Comparison of ENCODE assay signal across 11 cellular contexts in genomic region chr3:24591661-24592555, GRCh38.
A peak's percentile ranks its signal among the peaks of the same experiment; 100 is the strongest.
DNase-seq lines count a peak whose midpoint lies in the region; ATAC-seq and TF ChIP-seq lines count a peak whose summit lies in the region.
"Had no signal": no experiment of that assay in that cellular context is flagged by ENCODE, and none has a peak within 500 bp of the region (broad histone marks: within the 10 kb centered on the region; RNA-seq: fewer than 3 reads in every experiment).

No MANE protein-coding gene starts in this region.

- CTCF ChIA-PET in PC-3 (lab: Charles Lee): interaction anchor here (0.5 to 0.6 kb wide), 2 partner anchors 71 to 916 kb away, joined by 3 to 4 read pairs; no protein-coding TSS in a partner anchor

- in situ Hi-C loops in GM23248 (cut with MboI): no loop called here

- H3K9me3 ChIP-seq in GM23248 (ENCODE audit: low read depth): no peaks in the 10 kb centered on the region
- no peaks in the 10 kb centered on the region for H3K9me3 ChIP-seq in PC-3 (ENCODE audit: low read length)
- H3K9me3 ChIP-seq in fibroblast of lung (ENCODE audit: control insufficient read depth, insufficient read depth, low read depth, low read length): no peaks in the 10 kb centered on the region
- no peaks in the 10 kb centered on the region for H3K9me3 ChIP-seq in suprapubic skin
- no peaks in the 10 kb centered on the region for H3K9me3 ChIP-seq in right atrium auricular region

- H3K4me3 Mint-ChIP-seq in GM23338: no peak overlapping the region
- H3K4me3 Mint-ChIP-seq: activated CD4-positive, alpha-beta T cell treated with anti-CD3 and anti-CD28 coated beads, Interleukin-2, amount 10 ng/mL, durations not matched to agents 7 days and 5 days; nephron had no signal

- peaks cover 2% of the 10 kb centered on the region for H3K27me3 Mint-ChIP-seq in GM23338 (ENCODE audit: insufficient read depth, low read depth, poor library complexity)

- no peaks in the 10 kb centered on the region for H4K20me1 ChIP-seq in GM23248 (ENCODE audit: insufficient read depth)
- H4K20me1 ChIP-seq in PC-3 (ENCODE audit: low read length): no peaks in the 10 kb centered on the region
- H4K20me1 ChIP-seq in fibroblast of lung (ENCODE audit: control insufficient read depth, extremely low read depth, insufficient read depth, low read length): no peaks in the 10 kb centered on the region
- no peaks in the 10 kb centered on the region; the same call in 1 of the 2 replicates for H4K20me1 ChIP-seq in GM23338 (replicated peaks; ENCODE audit: insufficient read depth)

- TF ChIP-seq POLR2A in suprapubic skin (IDR thresholded peaks at IDR 0.05): no peak

- TF ChIP-seq EP300 in suprapubic skin (IDR thresholded peaks at IDR 0.05): no peak

- H3K4me2 ChIP-seq in GM23248 (ENCODE audit: unreplicated experiment): peak overlapping the region; percentile 58
- peak overlapping the region; percentile 76 for H3K4me2 ChIP-seq in PC-3 (ENCODE audit: low read length)
- H3K4me2 ChIP-seq in fibroblast of lung (ENCODE audit: extremely low read depth, insufficient read depth, low read length): no peak overlapping the region
- no peak overlapping the region for H3K4me2 ChIP-seq in GM23338

- H3F3A ChIP-seq in GM23248 (ENCODE audit: insufficient read depth): peaks cover 42% of the 10 kb centered on the region
- H3F3A ChIP-seq in PC-3 (ENCODE audit: low read length, unreplicated experiment): peaks cover 4% of the 10 kb centered on the region
- H3F3A ChIP-seq in GM23338 (replicated peaks; ENCODE audit: low read depth): no peaks in the 10 kb centered on the region

- H3K36me3 ChIP-seq in GM23248 (ENCODE audit: low read depth) (no peaks in the 10 kb centered on the region), PC-3 (ENCODE audit: low read depth, low read length) (no peaks in the 10 kb centered on the region), fibroblast of lung (ENCODE audit: control insufficient read depth, insufficient read depth, low read length) (no peaks in the 10 kb centered on the region), suprapubic skin (no peaks in the 10 kb centered on the region), GM23338 (ENCODE audit: insufficient read depth) (no peaks in the 10 kb centered on the region), right atrium auricular region (no peaks in the 10 kb centered on the region)

- H3K9me2 ChIP-seq in GM23248 (ENCODE audit: insufficient read depth) (no peaks in the 10 kb centered on the region), PC-3 (replicated peaks; ENCODE audit: low read length) (no peaks in the 10 kb centered on the region), GM23338 (ENCODE audit: insufficient read depth) (no peaks in the 10 kb centered on the region)

- H2AFZ ChIP-seq in GM23248 (no peak overlapping the region), PC-3 (ENCODE audit: low read length) (no peak overlapping the region), fibroblast of lung (ENCODE audit: low read length) (no peak overlapping the region), GM23338 (no peak overlapping the region)

- no peaks in the 10 kb centered on the region for H3K9me3 Mint-ChIP-seq in GM23338
- H3K9me3 Mint-ChIP-seq: activated CD4-positive, alpha-beta T cell treated with anti-CD3 and anti-CD28 coated beads, Interleukin-2, amount 10 ng/mL, durations not matched to agents 7 days and 5 days; nephron had no signal

- no peak overlapping the region for H3K27ac Mint-ChIP-seq in GM23338
- H3K27ac Mint-ChIP-seq: activated CD4-positive, alpha-beta T cell treated with anti-CD3 and anti-CD28 coated beads, Interleukin-2, amount 10 ng/mL, durations not matched to agents 7 days and 5 days; nephron had no signal

- no peaks in the 10 kb centered on the region for H3K79me2 ChIP-seq in GM23248 (ENCODE audit: insufficient read depth)
- H3K79me2 ChIP-seq in PC-3 (ENCODE audit: low read length): no peaks in the 10 kb centered on the region
- no peaks in the 10 kb centered on the region for H3K79me2 ChIP-seq in fibroblast of lung (ENCODE audit: control insufficient read depth, insufficient read depth, low read length)
- H3K79me2 ChIP-seq in GM23338 (replicated peaks; ENCODE audit: insufficient read depth): no peaks in the 10 kb centered on the region

- WGBS in GM23248 (ENCODE audit: low coverage in 1 of 2, low lambda C conversion rate in 2 of 2, missing lambda C conversion rate in 2 of 2), 2 experiments: 45 to 52% methylated on average over 5 of the region's 5 CpGs
- 66% methylated on average over 5 of the region's 5 CpGs for WGBS in suprapubic skin

- TF ChIP-seq CTCF in PC-3 (conservative IDR thresholded peaks at IDR 0.05; ENCODE audit: low read depth, low read length) (no peak), fibroblast of lung (conservative IDR thresholded peaks at IDR 0.05 in 1 of 2, IDR thresholded peaks at IDR 0.05 in 1 of 2; ENCODE audit: low read depth in 1 of 2, low read length in 2 of 2) (no peak), suprapubic skin (IDR thresholded peaks at IDR 0.05) (no peak), GM23338 (conservative IDR thresholded peaks at IDR 0.05; ENCODE audit: low read depth in 2 of 2) (no peak), right atrium auricular region (IDR thresholded peaks at IDR 0.05) (no peak)

- H3K27me3 ChIP-seq in GM23248 (replicated peaks; ENCODE audit: insufficient read depth) (no peaks in the 10 kb centered on the region), PC-3 (ENCODE audit: low read length) (no peaks in the 10 kb centered on the region), fibroblast of lung (ENCODE audit: control insufficient read depth, insufficient read depth, low read length) (no peaks in the 10 kb centered on the region), suprapubic skin (no peaks in the 10 kb centered on the region), GM23338 (ENCODE audit: insufficient read depth) (no peaks in the 10 kb centered on the region), right atrium auricular region (no peaks in the 10 kb centered on the region)

- H3K4me1 Mint-ChIP-seq in GM23338: peaks cover 4% of the 10 kb centered on the region; the same call in 1 of the 3 replicates
- H3K4me1 Mint-ChIP-seq: activated CD4-positive, alpha-beta T cell treated with anti-CD3 and anti-CD28 coated beads, Interleukin-2, amount 10 ng/mL, durations not matched to agents 7 days and 5 days had no signal

- H3K36me3 Mint-ChIP-seq in GM23338 (ENCODE audit: low read depth): no peaks in the 10 kb centered on the region

- H3K4me3 ChIP-seq in GM23248 (no peak overlapping the region), PC-3 (ENCODE audit: low read length) (peak overlapping the region; percentile 19; the same call in 1 of the 2 replicates), fibroblast of lung (replicated peaks in 1 of 4; ENCODE audit: control extremely low read depth in 1 of 4, insufficient read depth in 1 of 4, low read depth in 3 of 4, low read length in 4 of 4) (no peak overlapping the region), suprapubic skin (no peak overlapping the region), GM23338 (no peak overlapping the region), right atrium auricular region (no peak overlapping the region)

- BruUV-seq in PC-3 (replicated peaks; lab: Mats Ljungman, UMichigan): TSS peak; percentile 22

- POLR2A ChIA-PET in PC-3 (lab: Charles Lee; ENCODE audit: unreplicated experiment): interaction anchor here (1.0 kb wide), 1 partner anchor 97 kb away, joined by 3 read pairs; no protein-coding TSS in a partner anchor

- H3K27ac ChIP-seq in GM23248 (peak overlapping the region; percentile 84), PC-3 (ENCODE audit: low read length) (peak overlapping the region; percentile 98), fibroblast of lung (ENCODE audit: insufficient read depth, low read length) (no peak overlapping the region), suprapubic skin (peak overlapping the region; percentile 55), GM23338 (ENCODE audit: low read depth) (no peak overlapping the region), right atrium auricular region (no peak overlapping the region)

- H3K4me1 ChIP-seq in GM23248 (ENCODE audit: insufficient read depth): peaks cover 51% of the 10 kb centered on the region
- peaks cover 59% of the 10 kb centered on the region for H3K4me1 ChIP-seq in PC-3 (ENCODE audit: insufficient read depth, low read length)
- no peaks in the 10 kb centered on the region for H3K4me1 ChIP-seq in fibroblast of lung (ENCODE audit: control insufficient read depth, extremely low read depth, insufficient read depth, low read length)
- peaks cover 19% of the 10 kb centered on the region for H3K4me1 ChIP-seq in suprapubic skin
- no peaks in the 10 kb centered on the region for H3K4me1 ChIP-seq in GM23338 (ENCODE audit: insufficient read depth)
- no peaks in the 10 kb centered on the region for H3K4me1 ChIP-seq in right atrium auricular region

- intact Hi-C loops in PC-3 (cut with micrococcal nuclease): loop anchor here (2.0 to 10.0 kb wide), 7 partner anchors 37 to 597 kb away; no protein-coding TSS in a partner anchor

- DNase-seq in GM23248 (peak; percentile 94), PC-3 (peak; percentile 97), fibroblast of lung (ENCODE audit: low read depth in 2 of 2) (peak; percentile 17 to 52), suprapubic skin (ENCODE audit: low spot score in 2 of 2) (no peak), GM23338 (ENCODE audit: low spot score) (no peak), right atrium auricular region (ENCODE audit: low spot score) (no peak), DMS 273 treated with DMSO at 0.1 percent for 48 hours (lab: John Stamatoyannopoulos, UW) (no peak)
- DNase-seq: activated CD4-positive, alpha-beta T cell treated with anti-CD3 and anti-CD28 coated beads, Interleukin-2, amount 10 ng/mL, durations not matched to agents 7 days and 5 days; effector memory CD4-positive, alpha-beta T cell; substantia nigra had no signal

- H3K9ac ChIP-seq in GM23248: peak overlapping the region; percentile 40; the same call in 1 of the 2 replicates
- peak overlapping the region; percentile 73 for H3K9ac ChIP-seq in PC-3 (ENCODE audit: low read length)
- H3K9ac ChIP-seq in fibroblast of lung (ENCODE audit: insufficient read depth, low read length): no peak overlapping the region

- ATAC-seq in PC-3 (peak; percentile 93), GM23338 (no peak)

Comparison
In these comparisons a context has a peak if more than half of its experiments do, and no peak if none do; other contexts are left out.
1. DNase-seq: peak in GM23248 (single experiment), PC-3 (single experiment) and fibroblast of lung (2 of 2); none in suprapubic skin (0 of 2), GM23338 (single experiment), right atrium auricular region (single experiment) and DMS 273 treated with DMSO at 0.1 percent for 48 hours (single experiment).
2. H3K27ac ChIP-seq: peak in GM23248 (single experiment), PC-3 (single experiment) and suprapubic skin (single experiment); none in fibroblast of lung (single experiment), GM23338 (single experiment) and right atrium auricular region (0 of 2).
3. H3K4me2 ChIP-seq: peak in GM23248 (single experiment) and PC-3 (single experiment); none in fibroblast of lung (single experiment) and GM23338 (single experiment).